ENCODE assay signal across 28 cellular contexts in genomic region chr3:36656873-36657272, GRCh38.
"Had no signal": no experiment of that assay in that cellular context is flagged by ENCODE, and none has a peak within 500 bp of the region (broad histone marks: within the 10 kb centered on the region; RNA-seq: fewer than 3 reads in every experiment).

No MANE protein-coding gene starts in this region.

- H3K9me3 ChIP-seq: colonic mucosa, esophagus squamous epithelium, gastrocnemius medialis had no signal

- ATAC-seq: effector memory CD8-positive, alpha-beta T cell; esophagus mucosa; foreskin keratinocyte; gastrocnemius medialis; gastroesophageal sphincter; heart left ventricle; heart right ventricle had no signal

- H3K4me1 ChIP-seq: colonic mucosa, esophagus muscularis mucosa, esophagus squamous epithelium, foreskin keratinocyte, gastrocnemius medialis, gastroesophageal sphincter, heart left ventricle, heart right ventricle had no signal

- DNase-seq: colonic mucosa; cortex of kidney; dermis blood vessel endothelial cell; dorsolateral prefrontal cortex; effector CD4-positive, alpha-beta T cell; effector CD8-positive, alpha-beta T cell; effector memory CD4-positive, alpha-beta T cell; effector memory CD8-positive, alpha-beta T cell; endodermal cell; erythroblast; esophagus squamous epithelium; foreskin fibroblast; foreskin keratinocyte; foreskin melanocyte; gastrocnemius medialis; glutamatergic neuron; head of caudate nucleus; heart left ventricle; heart right ventricle had no signal

- H3K27ac ChIP-seq: colonic mucosa, coronary artery, dorsolateral prefrontal cortex, epithelial cell of prostate, esophagus muscularis mucosa, esophagus squamous epithelium, foreskin keratinocyte, gastrocnemius medialis, gastroesophageal sphincter, heart left ventricle, heart right ventricle had no signal

- H3K27me3 ChIP-seq: colonic mucosa, dorsolateral prefrontal cortex, esophagus muscularis mucosa, esophagus squamous epithelium, gastrocnemius medialis, gastroesophageal sphincter, heart left ventricle, heart right ventricle had no signal

- H3K4me3 ChIP-seq: colonic mucosa, coronary artery, dorsolateral prefrontal cortex, esophagus muscularis mucosa, esophagus squamous epithelium, gastrocnemius medialis, gastroesophageal sphincter, heart left ventricle, heart right ventricle had no signal

- H3K36me3 ChIP-seq: colonic mucosa, esophagus muscularis mucosa, esophagus squamous epithelium, gastrocnemius medialis, gastroesophageal sphincter, heart left ventricle, heart right ventricle had no signal

- FAIRE-seq: colon, endometrium, endothelial cell of umbilical vein, frontal cortex had no signal
